ENCODE assay signal across 21 cellular contexts in genomic region chr17:61369751-61370150, GRCh38. TPM values are rescaled to one million over a fixed set of nuclear protein-coding genes. Genes with fewer than 3 reads are reported as not detected.
"Had no signal": no experiment of that assay in that cellular context is flagged by ENCODE, and none has a peak within 500 bp of the region (broad histone marks: within the 10 kb centered on the region; RNA-seq: fewer than 3 reads in every experiment).

No MANE protein-coding gene starts in this region.

- DNase-seq: Kasumi-1, MM.1S, NCI-H1092 treated with DMSO at 0.1 percent for 48 hours, NCI-H1436, NCI-H187, NCI-H2029, NCI-H2081 treated with DMSO at 0.1 percent for 48 hours, NCI-H2171, NCI-H226, NCI-H446, NCI-H510A, NCI-H524 treated with DMSO at 0.1 percent for 48 hours, NCI-H774, RPMI8226, SHP77, SK-N-SH, SW 1271 had no signal

- H3K4me3 Mint-ChIP-seq: IgD-negative memory B cell had no signal

- H3K9me3 Mint-ChIP-seq: IgD-negative memory B cell had no signal

- ATAC-seq: K562 had no signal

- H3K27ac Mint-ChIP-seq: IgD-negative memory B cell had no signal

- H3K9ac ChIP-seq: KMS-11, SK-N-SH had no signal

- H3K4me3 ChIP-seq: K562 had no signal

- H3K27ac ChIP-seq: HL-60, KMS-11 had no signal

- H3K9me3 ChIP-seq: SK-N-SH had no signal

- H3K4me2 ChIP-seq: KMS-11, SK-N-SH had no signal

RNA-seq across cellular contexts. Expression of gene TBX2, which starts 29.9 kb away (rescaled TPM):
- polyA plus RNA-seq: IgD-negative memory B cell, K562 had no signal
